ENCODE assay signal across 1 cellular context in the genomic region with DNA sequence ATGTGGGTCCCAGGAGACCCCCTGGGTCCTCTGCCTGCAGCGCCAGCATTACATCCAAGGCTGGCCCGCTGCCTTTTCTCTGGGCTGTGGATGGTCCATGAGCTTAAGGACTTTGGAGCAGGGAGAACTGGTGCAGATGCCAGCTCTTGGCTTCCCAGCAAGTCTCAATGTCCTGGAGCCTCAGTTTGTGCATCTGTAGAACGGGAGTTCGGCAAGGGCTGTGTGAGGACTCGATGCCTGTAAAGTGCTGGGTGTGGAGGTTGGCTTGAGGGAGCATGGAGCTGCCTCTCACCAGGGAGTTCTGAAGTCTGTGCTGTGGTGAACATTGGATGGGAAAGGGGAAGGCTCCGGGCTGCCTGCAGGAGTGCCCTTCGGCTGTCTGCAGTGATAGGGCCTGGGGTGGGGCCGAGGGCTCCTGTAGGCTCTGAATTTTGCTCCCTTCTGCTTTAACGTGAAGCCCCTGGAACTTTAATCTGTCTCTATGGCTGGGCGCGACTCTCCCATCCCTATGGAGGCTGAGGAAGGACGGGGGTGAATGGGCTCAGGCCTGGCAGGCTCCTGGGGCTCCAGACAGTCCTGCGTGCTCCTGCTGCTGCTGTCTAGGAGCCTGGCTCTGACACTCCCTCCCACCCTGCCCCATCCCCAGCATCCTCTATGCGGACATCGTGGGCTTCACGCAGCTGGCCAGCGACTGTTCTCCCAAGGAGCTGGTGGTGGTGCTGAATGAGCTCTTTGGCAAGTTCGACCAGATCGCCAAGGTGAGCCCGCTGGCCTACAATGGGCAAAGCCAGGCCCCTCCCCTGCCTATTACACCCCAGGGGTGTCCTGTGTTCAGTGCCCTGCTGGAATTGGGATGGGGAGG.
A peak's percentile ranks its signal among the peaks of the same experiment; 100 is the strongest.
TF ChIP-seq lines count a peak whose summit lies in the region.

No MANE protein-coding gene starts in this region.

TF ChIP-seq in HepG2, 621 proteins besides CTCF, POLR2A, EP300 and RAD21:
- TF ChIP-seq ZNF629 (CRISPR knock-in tag; conservative IDR thresholded peaks at IDR 0.05) (peak; percentile 88), NCOA5 (CRISPR knock-in tag; IDR thresholded peaks at IDR 0.05) (no peak), ZMYM3 (CRISPR knock-in tag; IDR thresholded peaks at IDR 0.05) (peak; percentile 46; the same call in 1 of the 2 replicates)
TF ChIP-seq in HepG2: peak in this region for 2.
